ENCODE assay signal across 11 cellular contexts in genomic region chr18:37343542-37343851, GRCh38.
DNase-seq lines count a peak whose midpoint lies in the region; ATAC-seq, FAIRE-seq and TF ChIP-seq lines count a peak whose summit lies in the region.
"Had no signal": no experiment of that assay in that cellular context is flagged by ENCODE, and none has a peak within 500 bp of the region (broad histone marks: within the 10 kb centered on the region; RNA-seq: fewer than 3 reads in every experiment).

No MANE protein-coding gene starts in this region.

- TF ChIP-seq CTCF in HEK293 (tag by site-specific recombination; IDR thresholded peaks at IDR 0.05) (peak; percentile 4; the same call in 1 of the 2 replicates), foreskin keratinocyte (conservative IDR thresholded peaks at IDR 0.05) (no peak)

- ATAC-seq in foreskin keratinocyte = peak; percentile 58
- ATAC-seq in GM18861 (IDR thresholded peaks at IDR 0.05; ENCODE audit: unreplicated experiment) = no peak

- POLR2A ChIA-PET in HEK293 (lab: Yijun Ruan, JAX) = interaction anchor here (0.7 kb wide), 1 partner anchor 23 kb away, joined by 6 read pairs; no protein-coding TSS in a partner anchor

- H3K27me3 ChIP-seq in foreskin keratinocyte = peaks cover 13% of the 10 kb centered on the region
- H3K27me3 ChIP-seq: adrenal gland had no signal

- H3K4me1 ChIP-seq in HEK293 (ENCODE audit: control insufficient read depth, insufficient read depth, low read length) (no peaks in the 10 kb centered on the region), foreskin keratinocyte (no peaks in the 10 kb centered on the region)
- H3K4me1 ChIP-seq: adrenal gland had no signal

- no peak for TF ChIP-seq POLR2A in GM12891 (IDR thresholded peaks at IDR 0.05; ENCODE audit: low read depth, low read length)

- peak; percentile 78 for FAIRE-seq in GM12891 (lab: Jason Lieb, UNC)

- no peaks in the 10 kb centered on the region for H3K36me3 ChIP-seq in HEK293 (ENCODE audit: control insufficient read depth in 2 of 2, insufficient read depth in 1 of 2, low read length in 2 of 2)
- H3K36me3 ChIP-seq: adrenal gland, MG63 had no signal

- H3K9me3 ChIP-seq in HEK293 (ENCODE audit: control insufficient read depth, insufficient read depth, low read depth, low read length) = no peaks in the 10 kb centered on the region
- H3K9me3 ChIP-seq: adrenal gland, MG63 had no signal

- H3K27ac ChIP-seq in HEK293 (ENCODE audit: extremely low read depth, low read depth, low read length) (no peak overlapping the region), foreskin keratinocyte (no peak overlapping the region)
- H3K27ac ChIP-seq: adrenal gland had no signal

- CTCF ChIA-PET in HEK293 (lab: Yijun Ruan, JAX) = interaction anchor here (0.6 to 2.9 kb wide), 26 partner anchors 9 to 1202 kb away, joined by 3 to 15 read pairs (median 4); no protein-coding TSS in a partner anchor

- H3K4me3 ChIP-seq in HEK293 (ENCODE audit: low read depth, low read length) = no peak overlapping the region
- H3K4me3 ChIP-seq: adrenal gland, MG63 had no signal

- no peak for DNase-seq in GM12891 (ENCODE audit: insufficient read length, low spot score)
- peak; percentile 82 for DNase-seq in NCI-H2171 treated with DMSO at 0.1 percent for 48 hours (lab: John Stamatoyannopoulos, UW)
- peak in 1 of 2 donors; percentile 23 for DNase-seq in foreskin keratinocyte
- DNase-seq in SKM-1 treated with dmso at 0.1 percent for 144 hours (lab: John Stamatoyannopoulos, UW; ENCODE audit: unreplicated experiment) = no peak
- no peak for DNase-seq in stimulated activated CD8-positive, alpha-beta memory T cell treated with anti-CD3 and anti-CD28 coated beads, Interleukin-4, amount 100 ng/mL, for 48 hours
- DNase-seq: activated CD4-positive, CD25-positive, alpha-beta regulatory T cell; NCI-H2081 treated with DMSO at 0.1 percent for 48 hours had no signal

TF ChIP-seq in GM12891, 5 proteins besides CTCF, POLR2A, EP300 and RAD21:
- no peak for TF ChIP-seq POU2F2 (IDR thresholded peaks at IDR 0.05; ENCODE audit: low read depth, low read length)
- no peak for TF ChIP-seq POLR2AphosphoS5 (IDR thresholded peaks at IDR 0.05; ENCODE audit: low read depth, low read length)
- TF ChIP-seq SPI1 (IDR thresholded peaks at IDR 0.05; ENCODE audit: low read depth, low read length) = no peak
- TF ChIP-seq PAX5 (IDR thresholded peaks at IDR 0.05; ENCODE audit: insufficient read depth, low read length, severe bottlenecking) = no peak

TF ChIP-seq in HEK293, 187 proteins besides CTCF, POLR2A, EP300 and RAD21:
- TF ChIP-seq ZSCAN5A (tag by site-specific recombination; IDR thresholded peaks at IDR 0.05) = no peak
- no peak for TF ChIP-seq ZNF510 (tag by site-specific recombination; IDR thresholded peaks at IDR 0.05; ENCODE audit: insufficient replicate concordance)
- no peak for TF ChIP-seq ZNF169 (tag by site-specific recombination; IDR thresholded peaks at IDR 0.05)
- TF ChIP-seq ZNF600 (tag by site-specific recombination; IDR thresholded peaks at IDR 0.05) = 0 out of 2 replicates have a peak, but pooled peaks have one; percentile 34
- no peak for TF ChIP-seq ZNF292 (tag by site-specific recombination; IDR thresholded peaks at IDR 0.05; ENCODE audit: borderline replicate concordance, low read depth)
